8 cellular contexts compared by ENCODE assay signal in the genomic region with DNA sequence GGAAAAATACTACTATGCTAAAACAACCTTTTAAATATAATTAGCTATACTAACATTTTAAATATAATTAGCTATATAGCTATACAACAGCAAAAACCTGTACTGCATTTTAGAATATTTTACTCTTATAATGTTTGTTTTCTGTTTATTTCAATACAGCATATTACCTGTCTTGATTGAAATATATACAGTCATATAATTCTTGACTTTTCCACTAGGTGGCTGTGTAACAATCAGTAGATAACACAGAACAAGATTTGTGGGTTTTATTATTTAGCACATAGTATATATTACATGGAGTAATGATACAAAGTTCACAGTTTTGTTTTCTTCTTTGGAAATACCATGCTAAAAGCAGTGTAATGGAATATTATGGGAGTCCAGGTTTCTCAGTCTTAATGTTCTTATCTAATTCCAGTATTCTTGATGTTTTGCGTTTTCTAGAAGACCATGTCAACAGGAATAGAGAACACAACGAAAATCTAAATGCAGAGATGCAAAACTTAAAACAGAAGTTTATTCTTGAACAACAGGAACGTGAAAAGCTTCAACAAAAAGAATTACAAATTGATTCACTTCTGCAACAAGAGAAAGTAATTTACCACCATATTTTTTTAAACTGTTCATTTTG. TPM values are rescaled to one million over a fixed set of nuclear protein-coding genes. Genes with fewer than 3 reads are reported as not detected.
DNase-seq lines count a peak whose midpoint lies in the region; ATAC-seq, FAIRE-seq and TF ChIP-seq lines count a peak whose summit lies in the region.

No MANE protein-coding gene starts in this region.

- H3K9ac ChIP-seq in DND-41 (ENCODE audit: low read depth, low read length) (no peak overlapping the region), liver (ENCODE audit: low read depth in 1 of 2, low read length in 2 of 2) (no peak overlapping the region)

- H3K27ac ChIP-seq in DND-41 (ENCODE audit: low read length) (no peak overlapping the region), liver (ENCODE audit: low read depth in 1 of 2, low read length in 2 of 2) (no peak overlapping the region)

- H3K9me3 Mint-ChIP-seq in T-cell = no peaks in the 10 kb centered on the region

- WGBS in liver = 93% methylated on average over 3 of the region's 3 CpGs

- H3K4me1 Mint-ChIP-seq in T-cell = peaks cover 0 to 6% (median 1%) of the 10 kb centered on the region in 3 donors

- H3K79me2 ChIP-seq in DND-41 (ENCODE audit: insufficient read depth, low read length) = 0 out of 2 replicates have a peak, but pooled peaks cover 2% of the 10 kb centered on the region

- H3K36me3 ChIP-seq in DND-41 (ENCODE audit: insufficient read depth, low read length) (peaks cover 99% of the 10 kb centered on the region), liver (ENCODE audit: control insufficient read depth in 4 of 4, insufficient read depth in 3 of 4, low read depth in 1 of 4, low read length in 3 of 4) (no peaks in the 10 kb centered on the region)

- H3K27me3 ChIP-seq in DND-41 (ENCODE audit: insufficient read depth, low read length, poor library complexity) (no peaks in the 10 kb centered on the region), liver (ENCODE audit: control insufficient read depth in 4 of 4, insufficient read depth in 4 of 4, low read length in 3 of 4) (no peaks in the 10 kb centered on the region)

- H3K4me1 ChIP-seq in DND-41 (ENCODE audit: insufficient read depth, low read length) = no peaks in the 10 kb centered on the region
- no peaks in the 10 kb centered on the region for H3K4me1 ChIP-seq in liver (ENCODE audit: control insufficient read depth in 4 of 4, insufficient read depth in 4 of 4, low read length in 3 of 4)

- H3K27me3 Mint-ChIP-seq in T-cell = no peaks in the 10 kb centered on the region

- FAIRE-seq in H54 (lab: Jason Lieb, UNC) = peak; percentile 45

- no peak overlapping the region for H3K4me3 Mint-ChIP-seq in T-cell

- H3K4me3 ChIP-seq in DND-41 (ENCODE audit: low read depth in 1 of 2, low read length in 2 of 2) = no peak overlapping the region
- H3K4me3 ChIP-seq in liver (ENCODE audit: low read depth in 1 of 3, low read length in 3 of 3) = no peak overlapping the region

- CTCF ChIA-PET in T-cell (lab: Charles Lee) = interaction anchor here (0.5 to 3.8 kb wide), 12 partner anchors 9 to 75 kb away, joined by 3 to 37 read pairs (median 4); partner anchors contain the start of genes CCNG1 (in 1 of the 2), HMMR (in 1 of the 2), MAT2B (in 1 of the 2) and NUDCD2 (in 1 of the 2)

- peak; percentile 59 to 67 for TF ChIP-seq RAD21 in liver (IDR thresholded peaks at IDR 0.05)

- no peak for TF ChIP-seq POLR2A in H54 (IDR thresholded peaks at IDR 0.05; ENCODE audit: low read depth, low read length)

- H3K4me2 ChIP-seq in DND-41 (ENCODE audit: insufficient read depth, low read length) = no peak overlapping the region

- POLR2A ChIA-PET in T-cell (lab: Charles Lee) = interaction anchor here (0.5 to 1.1 kb wide), 4 partner anchors 13 to 78 kb away, joined by 3 to 5 read pairs (median 4); partner anchors contain the start of gene HMMR (in 1 of the 2)

- DNase-seq in DND-41 (no peak), H54 (ENCODE audit: insufficient read length, low spot score) (no peak), T-cell (no peak), NCI-H524 (lab: John Stamatoyannopoulos, UW) (no peak), ureter (ENCODE audit: low spot score) (no peak)

- H4K20me1 ChIP-seq in DND-41 (ENCODE audit: insufficient read depth, low read length) = no peaks in the 10 kb centered on the region

- no peaks in the 10 kb centered on the region for H3K36me3 Mint-ChIP-seq in T-cell

- ATAC-seq in DND-41 (ENCODE audit: insufficient read depth, low read depth) = peak; percentile 80
- peak in 3 of 4 experiments; percentile 52 to 87 (median 76) for ATAC-seq in T-cell (replicated peaks in 1 of 4)
- ATAC-seq in GM18519 (IDR thresholded peaks at IDR 0.05; ENCODE audit: low FRiP score, unreplicated experiment) = no peak
- no peak for ATAC-seq in GM18870 (IDR thresholded peaks at IDR 0.05; ENCODE audit: unreplicated experiment)

- H2AFZ ChIP-seq in DND-41 (ENCODE audit: low read depth, low read length) = no peak overlapping the region

- TF ChIP-seq CTCF in DND-41 (IDR thresholded peaks at IDR 0.05; ENCODE audit: borderline replicate concordance, extremely low read depth, low read length, poor library complexity, severe bottlenecking) (peak; percentile 44), liver (IDR thresholded peaks at IDR 0.05; ENCODE audit: low read depth, low read length, missing input control) (peak; percentile 35)

- no peak overlapping the region for H3K27ac Mint-ChIP-seq in T-cell

- H3K9me3 ChIP-seq in DND-41 (ENCODE audit: insufficient read depth, low read length, severe bottlenecking) = no peaks in the 10 kb centered on the region
- no peaks in the 10 kb centered on the region for H3K9me3 ChIP-seq in liver (ENCODE audit: control insufficient read depth in 4 of 4, low read length in 3 of 4)

TF ChIP-seq in liver, 16 proteins besides CTCF, POLR2A, EP300 and RAD21:
- TF ChIP-seq, protein P1, sequence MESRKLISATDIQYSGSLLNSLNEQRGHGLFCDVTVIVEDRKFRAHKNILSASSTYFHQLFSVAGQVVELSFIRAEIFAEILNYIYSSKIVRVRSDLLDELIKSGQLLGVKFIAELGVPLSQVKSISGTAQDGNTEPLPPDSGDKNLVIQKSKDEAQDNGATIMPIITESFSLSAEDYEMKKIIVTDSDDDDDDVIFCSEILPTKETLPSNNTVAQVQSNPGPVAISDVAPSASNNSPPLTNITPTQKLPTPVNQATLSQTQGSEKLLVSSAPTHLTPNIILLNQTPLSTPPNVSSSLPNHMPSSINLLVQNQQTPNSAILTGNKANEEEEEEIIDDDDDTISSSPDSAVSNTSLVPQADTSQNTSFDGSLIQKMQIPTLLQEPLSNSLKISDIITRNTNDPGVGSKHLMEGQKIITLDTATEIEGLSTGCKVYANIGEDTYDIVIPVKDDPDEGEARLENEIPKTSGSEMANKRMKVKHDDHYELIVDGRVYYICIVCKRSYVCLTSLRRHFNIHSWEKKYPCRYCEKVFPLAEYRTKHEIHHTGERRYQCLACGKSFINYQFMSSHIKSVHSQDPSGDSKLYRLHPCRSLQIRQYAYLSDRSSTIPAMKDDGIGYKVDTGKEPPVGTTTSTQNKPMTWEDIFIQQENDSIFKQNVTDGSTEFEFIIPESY (IDR thresholded peaks at IDR 0.05) = no peak
- TF ChIP-seq HNF4A (conservative IDR thresholded peaks at IDR 0.05) (no peak), FOXA2 (IDR thresholded peaks at IDR 0.05) (no peak), NR2F2 (IDR thresholded peaks at IDR 0.05) (no peak), GABPA (IDR thresholded peaks at IDR 0.05 in 1 of 2, conservative IDR thresholded peaks at IDR 0.05 in 1 of 2) (no peak), FOXA1 (IDR thresholded peaks at IDR 0.05) (no peak), HNF4G (IDR thresholded peaks at IDR 0.05) (no peak)

RNA-seq across cellular contexts. Expression of gene HMMR, which starts 13.3 kb away (rescaled TPM):
- total RNA-seq in T-cell (under 1 TPM; 0.41 to 0.88 (median 0.84) TPM), liver (10 to 100 TPM in 1 of 2 donors, under 1 TPM in 1; 0.33 to 48.5 TPM), ureter (0.31 TPM)
- 1 to 10 TPM; 1.0 to 3.7 TPM for polyA plus RNA-seq in liver

RNA-seq across cellular contexts. Expression of gene NUDCD2, which starts 13.8 kb away (rescaled TPM):
- total RNA-seq in T-cell (10 to 100 TPM; 18.9 to 29.9 (median 29.3) TPM), liver (1 to 10 TPM; 1.8 to 4.0 TPM), ureter (28.1 TPM)
- 10 to 100 TPM in 1 of 2 donors, 1 to 10 TPM in 1; 4.7 to 32.0 TPM for polyA plus RNA-seq in liver

RNA-seq across cellular contexts. Expression of gene MAT2B, which starts 31.7 kb away (rescaled TPM):
- total RNA-seq in T-cell (100 to 1,000 TPM in 3 of 5 donors, 10 to 100 TPM in 2; 62.2 to 131 (median 115) TPM), liver (10 to 100 TPM; 27.0 to 41.3 TPM), ureter (53.5 TPM)
- polyA plus RNA-seq in liver = 10 to 100 TPM; 21.3 to 23.1 TPM

RNA-seq across cellular contexts. Expression of gene CCNG1, which starts 36.3 kb away (rescaled TPM):
- total RNA-seq in T-cell = 100 to 1,000 TPM; 108 to 129 (median 112) TPM
- 10 to 100 TPM; 74.2 to 93.7 TPM for total RNA-seq in liver
- polyA plus RNA-seq in liver = 10 to 100 TPM; 30.9 to 73.9 TPM
- total RNA-seq in ureter = 159 TPM

Comparison
In these comparisons a context has a peak if more than half of its experiments do, and no peak if none do; other contexts are left out.
1. ATAC-seq: peak in DND-41 (single experiment) and T-cell (3 of 4); none in GM18519 (single experiment) and GM18870 (single experiment).